In the genomic region with DNA sequence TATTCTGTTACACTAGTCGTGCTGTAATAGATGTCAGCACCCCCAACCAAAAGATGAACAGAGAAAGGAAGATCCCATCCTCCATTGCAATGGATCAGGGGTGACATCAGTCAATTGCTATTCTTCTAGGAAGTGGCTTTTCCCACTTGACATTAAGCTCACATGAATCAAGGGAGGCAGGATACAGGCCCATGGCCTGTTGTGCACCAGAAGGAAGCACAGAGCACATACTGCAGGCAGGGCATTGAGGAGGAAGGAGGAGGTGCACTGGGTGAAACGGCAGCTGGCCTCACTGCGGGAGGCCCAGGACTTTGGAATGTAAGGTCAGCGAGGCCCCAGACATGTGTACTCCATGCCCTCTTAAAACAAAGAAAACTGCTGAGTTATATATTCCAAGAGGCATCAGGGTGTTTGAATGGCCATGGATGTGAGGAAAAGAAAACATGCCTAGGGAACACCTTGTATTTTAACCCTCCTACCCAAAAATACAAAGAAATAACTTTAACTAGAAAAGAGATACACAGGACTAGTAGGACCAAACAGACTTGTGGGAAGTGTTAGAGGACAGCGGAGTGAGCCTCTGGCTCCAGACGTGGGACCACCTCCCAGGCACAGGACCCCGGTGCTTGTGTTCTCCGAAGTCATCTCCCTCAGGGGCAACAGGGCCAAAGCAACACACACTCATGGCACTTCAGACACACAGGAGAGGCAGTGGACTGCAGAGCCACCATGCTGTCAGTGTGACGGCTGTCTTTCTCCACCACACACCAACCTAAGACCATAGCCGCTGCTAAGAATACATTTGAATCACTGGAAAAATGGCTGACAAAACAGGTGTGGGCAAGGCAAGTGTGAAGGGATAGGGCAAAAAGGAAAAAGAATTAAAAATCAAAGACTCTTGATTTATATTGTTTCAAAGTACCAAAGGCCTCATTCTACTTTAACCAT, we compare ENCODE assay signal across 1 cellular context.
A peak's percentile ranks its signal among the peaks of the same experiment; 100 is the strongest.
TF ChIP-seq lines count a peak whose summit lies in the region.

No MANE protein-coding gene starts in this region.

TF ChIP-seq in HepG2, 621 proteins besides CTCF, POLR2A, EP300 and RAD21 (continued from another document and continues in another):
- TF ChIP-seq, protein P1, sequence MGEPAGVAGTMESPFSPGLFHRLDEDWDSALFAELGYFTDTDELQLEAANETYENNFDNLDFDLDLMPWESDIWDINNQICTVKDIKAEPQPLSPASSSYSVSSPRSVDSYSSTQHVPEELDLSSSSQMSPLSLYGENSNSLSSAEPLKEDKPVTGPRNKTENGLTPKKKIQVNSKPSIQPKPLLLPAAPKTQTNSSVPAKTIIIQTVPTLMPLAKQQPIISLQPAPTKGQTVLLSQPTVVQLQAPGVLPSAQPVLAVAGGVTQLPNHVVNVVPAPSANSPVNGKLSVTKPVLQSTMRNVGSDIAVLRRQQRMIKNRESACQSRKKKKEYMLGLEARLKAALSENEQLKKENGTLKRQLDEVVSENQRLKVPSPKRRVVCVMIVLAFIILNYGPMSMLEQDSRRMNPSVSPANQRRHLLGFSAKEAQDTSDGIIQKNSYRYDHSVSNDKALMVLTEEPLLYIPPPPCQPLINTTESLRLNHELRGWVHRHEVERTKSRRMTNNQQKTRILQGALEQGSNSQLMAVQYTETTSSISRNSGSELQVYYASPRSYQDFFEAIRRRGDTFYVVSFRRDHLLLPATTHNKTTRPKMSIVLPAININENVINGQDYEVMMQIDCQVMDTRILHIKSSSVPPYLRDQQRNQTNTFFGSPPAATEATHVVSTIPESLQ (CRISPR knock-in tag; conservative IDR thresholded peaks at IDR 0.05), result no peak
- TF ChIP-seq TAF1 (CRISPR knock-in tag; IDR thresholded peaks at IDR 0.05), result no peak
- no peak for TF ChIP-seq ZNF720 (CRISPR knock-in tag; IDR thresholded peaks at IDR 0.05)
- TF ChIP-seq ZNF556 (CRISPR knock-in tag; IDR thresholded peaks at IDR 0.05; ENCODE audit: borderline replicate concordance), result no peak
- TF ChIP-seq NFRKB (IDR thresholded peaks at IDR 0.05), result no peak
- TF ChIP-seq NR2F1 (CRISPR knock-in tag; IDR thresholded peaks at IDR 0.05), result peak; percentile 83 to 91; a peak in 3 of 4 replicates
- TF ChIP-seq, protein P2, sequence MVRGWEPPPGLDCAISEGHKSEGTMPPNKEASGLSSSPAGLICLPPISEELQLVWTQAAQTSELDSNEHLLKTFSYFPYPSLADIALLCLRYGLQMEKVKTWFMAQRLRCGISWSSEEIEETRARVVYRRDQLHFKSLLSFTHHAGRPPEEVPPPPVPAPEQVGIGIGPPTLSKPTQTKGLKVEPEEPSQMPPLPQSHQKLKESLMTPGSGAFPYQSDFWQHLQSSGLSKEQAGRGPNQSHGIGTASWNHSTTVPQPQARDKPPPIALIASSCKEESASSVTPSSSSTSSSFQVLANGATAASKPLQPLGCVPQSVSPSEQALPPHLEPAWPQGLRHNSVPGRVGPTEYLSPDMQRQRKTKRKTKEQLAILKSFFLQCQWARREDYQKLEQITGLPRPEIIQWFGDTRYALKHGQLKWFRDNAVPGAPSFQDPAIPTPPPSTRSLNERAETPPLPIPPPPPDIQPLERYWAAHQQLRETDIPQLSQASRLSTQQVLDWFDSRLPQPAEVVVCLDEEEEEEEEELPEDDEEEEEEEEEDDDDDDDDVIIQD (CRISPR knock-in tag; IDR thresholded peaks at IDR 0.05; ENCODE audit: low read depth), result peak; percentile 72; the same call in 1 of the 2 replicates
- TF ChIP-seq ZNF562 (CRISPR knock-in tag; IDR thresholded peaks at IDR 0.05; ENCODE audit: borderline replicate concordance), result no peak
- TF ChIP-seq SALL1 (CRISPR knock-in tag; IDR thresholded peaks at IDR 0.05), result peak; percentile 94
- no peak for TF ChIP-seq U2AF2 (IDR thresholded peaks at IDR 0.05; ENCODE audit: low read depth, low read length)
- TF ChIP-seq, protein P3, sequence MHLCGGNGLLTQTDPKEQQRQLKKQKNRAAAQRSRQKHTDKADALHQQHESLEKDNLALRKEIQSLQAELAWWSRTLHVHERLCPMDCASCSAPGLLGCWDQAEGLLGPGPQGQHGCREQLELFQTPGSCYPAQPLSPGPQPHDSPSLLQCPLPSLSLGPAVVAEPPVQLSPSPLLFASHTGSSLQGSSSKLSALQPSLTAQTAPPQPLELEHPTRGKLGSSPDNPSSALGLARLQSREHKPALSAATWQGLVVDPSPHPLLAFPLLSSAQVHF (CRISPR knock-in tag; IDR thresholded peaks at IDR 0.05), result no peak
- TF ChIP-seq ZNF572 (CRISPR knock-in tag; IDR thresholded peaks at IDR 0.05), result no peak
- TF ChIP-seq ZNF180 (CRISPR knock-in tag; IDR thresholded peaks at IDR 0.05; ENCODE audit: borderline replicate concordance, low read depth), result no peak
- TF ChIP-seq ZNF672 (CRISPR knock-in tag; IDR thresholded peaks at IDR 0.05), result no peak
- no peak for TF ChIP-seq MEIS1 (CRISPR knock-in tag; IDR thresholded peaks at IDR 0.05; ENCODE audit: borderline replicate concordance)
- TF ChIP-seq HOXA7 (CRISPR knock-in tag; IDR thresholded peaks at IDR 0.05), result no peak
- TF ChIP-seq ZNF460 (CRISPR knock-in tag; IDR thresholded peaks at IDR 0.05; ENCODE audit: borderline replicate concordance), result peak; percentile 37; the same call in 1 of the 2 replicates
- TF ChIP-seq, protein P4, sequence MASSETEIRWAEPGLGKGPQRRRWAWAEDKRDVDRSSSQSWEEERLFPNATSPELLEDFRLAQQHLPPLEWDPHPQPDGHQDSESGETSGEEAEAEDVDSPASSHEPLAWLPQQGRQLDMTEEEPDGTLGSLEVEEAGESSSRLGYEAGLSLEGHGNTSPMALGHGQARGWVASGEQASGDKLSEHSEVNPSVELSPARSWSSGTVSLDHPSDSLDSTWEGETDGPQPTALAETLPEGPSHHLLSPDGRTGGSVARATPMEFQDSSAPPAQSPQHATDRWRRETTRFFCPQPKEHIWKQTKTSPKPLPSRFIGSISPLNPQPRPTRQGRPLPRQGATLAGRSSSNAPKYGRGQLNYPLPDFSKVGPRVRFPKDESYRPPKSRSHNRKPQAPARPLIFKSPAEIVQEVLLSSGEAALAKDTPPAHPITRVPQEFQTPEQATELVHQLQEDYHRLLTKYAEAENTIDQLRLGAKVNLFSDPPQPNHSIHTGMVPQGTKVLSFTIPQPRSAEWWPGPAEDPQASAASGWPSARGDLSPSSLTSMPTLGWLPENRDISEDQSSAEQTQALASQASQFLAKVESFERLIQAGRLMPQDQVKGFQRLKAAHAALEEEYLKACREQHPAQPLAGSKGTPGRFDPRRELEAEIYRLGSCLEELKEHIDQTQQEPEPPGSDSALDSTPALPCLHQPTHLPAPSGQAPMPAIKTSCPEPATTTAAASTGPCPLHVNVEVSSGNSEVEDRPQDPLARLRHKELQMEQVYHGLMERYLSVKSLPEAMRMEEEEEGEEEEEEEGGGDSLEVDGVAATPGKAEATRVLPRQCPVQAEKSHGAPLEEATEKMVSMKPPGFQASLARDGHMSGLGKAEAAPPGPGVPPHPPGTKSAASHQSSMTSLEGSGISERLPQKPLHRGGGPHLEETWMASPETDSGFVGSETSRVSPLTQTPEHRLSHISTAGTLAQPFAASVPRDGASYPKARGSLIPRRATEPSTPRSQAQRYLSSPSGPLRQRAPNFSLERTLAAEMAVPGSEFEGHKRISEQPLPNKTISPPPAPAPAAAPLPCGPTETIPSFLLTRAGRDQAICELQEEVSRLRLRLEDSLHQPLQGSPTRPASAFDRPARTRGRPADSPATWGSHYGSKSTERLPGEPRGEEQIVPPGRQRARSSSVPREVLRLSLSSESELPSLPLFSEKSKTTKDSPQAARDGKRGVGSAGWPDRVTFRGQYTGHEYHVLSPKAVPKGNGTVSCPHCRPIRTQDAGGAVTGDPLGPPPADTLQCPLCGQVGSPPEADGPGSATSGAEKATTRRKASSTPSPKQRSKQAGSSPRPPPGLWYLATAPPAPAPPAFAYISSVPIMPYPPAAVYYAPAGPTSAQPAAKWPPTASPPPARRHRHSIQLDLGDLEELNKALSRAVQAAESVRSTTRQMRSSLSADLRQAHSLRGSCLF (CRISPR knock-in tag; IDR thresholded peaks at IDR 0.05; ENCODE audit: borderline replicate concordance), result no peak
- no peak for TF ChIP-seq ZNF546 (CRISPR knock-in tag; conservative IDR thresholded peaks at IDR 0.05)
- TF ChIP-seq HOXA5 (CRISPR knock-in tag; IDR thresholded peaks at IDR 0.05), result 0 out of 2 replicates have a peak, but pooled peaks have one; percentile 49
- TF ChIP-seq RFX3 (CRISPR knock-in tag; IDR thresholded peaks at IDR 0.05), result no peak
- no peak for TF ChIP-seq ZFP62 (CRISPR knock-in tag; IDR thresholded peaks at IDR 0.05)
- TF ChIP-seq SNAI1 (CRISPR knock-in tag; IDR thresholded peaks at IDR 0.05; ENCODE audit: borderline replicate concordance), result no peak
- TF ChIP-seq ZNF33B (CRISPR knock-in tag; IDR thresholded peaks at IDR 0.05), result no peak
- TF ChIP-seq THAP11 (CRISPR knock-in tag; IDR thresholded peaks at IDR 0.05), result peak; percentile 28; the same call in 1 of the 2 replicates
- no peak for TF ChIP-seq FOXC1 (CRISPR knock-in tag; IDR thresholded peaks at IDR 0.05; ENCODE audit: borderline replicate concordance)
- no peak for TF ChIP-seq AHR (CRISPR knock-in tag; IDR thresholded peaks at IDR 0.05)
- no peak for TF ChIP-seq CENPT (CRISPR knock-in tag; IDR thresholded peaks at IDR 0.05; ENCODE audit: low read depth)
- TF ChIP-seq, protein P5, sequence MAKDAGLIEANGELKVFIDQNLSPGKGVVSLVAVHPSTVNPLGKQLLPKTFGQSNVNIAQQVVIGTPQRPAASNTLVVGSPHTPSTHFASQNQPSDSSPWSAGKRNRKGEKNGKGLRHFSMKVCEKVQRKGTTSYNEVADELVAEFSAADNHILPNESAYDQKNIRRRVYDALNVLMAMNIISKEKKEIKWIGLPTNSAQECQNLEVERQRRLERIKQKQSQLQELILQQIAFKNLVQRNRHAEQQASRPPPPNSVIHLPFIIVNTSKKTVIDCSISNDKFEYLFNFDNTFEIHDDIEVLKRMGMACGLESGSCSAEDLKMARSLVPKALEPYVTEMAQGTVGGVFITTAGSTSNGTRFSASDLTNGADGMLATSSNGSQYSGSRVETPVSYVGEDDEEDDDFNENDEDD (CRISPR knock-in tag; IDR thresholded peaks at IDR 0.05; ENCODE audit: borderline replicate concordance), result no peak
- TF ChIP-seq, protein P6, sequence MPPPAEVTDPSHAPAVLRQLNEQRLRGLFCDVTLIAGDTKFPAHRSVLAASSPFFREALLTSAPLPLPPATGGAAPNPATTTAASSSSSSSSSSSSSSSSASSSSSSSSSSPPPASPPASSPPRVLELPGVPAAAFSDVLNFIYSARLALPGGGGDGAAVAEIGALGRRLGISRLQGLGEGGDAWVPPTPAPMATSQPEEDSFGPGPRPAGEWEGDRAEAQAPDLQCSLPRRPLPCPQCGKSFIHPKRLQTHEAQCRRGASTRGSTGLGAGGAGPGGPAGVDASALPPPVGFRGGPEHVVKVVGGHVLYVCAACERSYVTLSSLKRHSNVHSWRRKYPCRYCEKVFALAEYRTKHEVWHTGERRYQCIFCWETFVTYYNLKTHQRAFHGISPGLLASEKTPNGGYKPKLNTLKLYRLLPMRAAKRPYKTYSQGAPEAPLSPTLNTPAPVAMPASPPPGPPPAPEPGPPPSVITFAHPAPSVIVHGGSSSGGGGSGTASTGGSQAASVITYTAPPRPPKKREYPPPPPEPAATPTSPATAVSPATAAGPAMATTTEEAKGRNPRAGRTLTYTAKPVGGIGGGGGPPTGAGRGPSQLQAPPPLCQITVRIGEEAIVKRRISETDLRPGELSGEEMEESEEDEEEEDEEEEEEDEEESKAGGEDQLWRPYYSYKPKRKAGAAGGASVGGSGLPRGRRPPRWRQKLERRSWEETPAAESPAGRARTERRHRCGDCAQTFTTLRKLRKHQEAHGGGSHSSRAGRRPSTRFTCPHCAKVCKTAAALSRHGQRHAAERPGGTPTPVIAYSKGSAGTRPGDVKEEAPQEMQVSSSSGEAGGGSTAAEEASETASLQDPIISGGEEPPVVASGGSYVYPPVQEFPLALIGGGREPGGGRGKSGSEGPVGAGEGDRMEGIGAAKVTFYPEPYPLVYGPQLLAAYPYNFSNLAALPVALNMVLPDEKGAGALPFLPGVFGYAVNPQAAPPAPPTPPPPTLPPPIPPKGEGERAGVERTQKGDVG (CRISPR knock-in tag; IDR thresholded peaks at IDR 0.05; ENCODE audit: borderline replicate concordance), result peak; percentile 22; the same call in 1 of the 2 replicates
- TF ChIP-seq PLRG1 (conservative IDR thresholded peaks at IDR 0.05), result no peak
- no peak; the same call in 1 of the 2 replicates for TF ChIP-seq HOXD1 (CRISPR knock-in tag; IDR thresholded peaks at IDR 0.05)
- no peak for TF ChIP-seq SNRNP70 (IDR thresholded peaks at IDR 0.05; ENCODE audit: low read depth, low read length)
- TF ChIP-seq, protein P7, sequence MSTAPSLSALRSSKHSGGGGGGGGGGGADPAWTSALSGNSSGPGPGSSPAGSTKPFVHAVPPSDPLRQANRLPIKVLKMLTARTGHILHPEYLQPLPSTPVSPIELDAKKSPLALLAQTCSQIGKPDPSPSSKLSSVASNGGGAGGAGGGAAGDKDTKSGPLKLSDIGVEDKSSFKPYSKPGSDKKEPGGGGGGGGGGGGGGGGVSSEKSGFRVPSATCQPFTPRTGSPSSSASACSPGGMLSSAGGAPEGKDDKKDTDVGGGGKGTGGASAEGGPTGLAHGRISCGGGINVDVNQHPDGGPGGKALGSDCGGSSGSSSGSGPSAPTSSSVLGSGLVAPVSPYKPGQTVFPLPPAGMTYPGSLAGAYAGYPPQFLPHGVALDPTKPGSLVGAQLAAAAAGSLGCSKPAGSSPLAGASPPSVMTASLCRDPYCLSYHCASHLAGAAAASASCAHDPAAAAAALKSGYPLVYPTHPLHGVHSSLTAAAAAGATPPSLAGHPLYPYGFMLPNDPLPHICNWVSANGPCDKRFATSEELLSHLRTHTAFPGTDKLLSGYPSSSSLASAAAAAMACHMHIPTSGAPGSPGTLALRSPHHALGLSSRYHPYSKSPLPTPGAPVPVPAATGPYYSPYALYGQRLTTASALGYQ (CRISPR knock-in tag; IDR thresholded peaks at IDR 0.05), result peak; percentile 71; the same call in 1 of the 2 replicates
- TF ChIP-seq ZNF75D (CRISPR knock-in tag; IDR thresholded peaks at IDR 0.05; ENCODE audit: borderline replicate concordance), result no peak
- TF ChIP-seq KDM2A (CRISPR knock-in tag; IDR thresholded peaks at IDR 0.05; ENCODE audit: borderline replicate concordance, low read depth), result peak; percentile 36; the same call in 1 of the 2 replicates
- no peak for TF ChIP-seq ZZZ3 (CRISPR knock-in tag; IDR thresholded peaks at IDR 0.05; ENCODE audit: borderline replicate concordance)
- TF ChIP-seq ZNF317 (CRISPR knock-in tag; IDR thresholded peaks at IDR 0.05), result no peak
- TF ChIP-seq, protein P8, sequence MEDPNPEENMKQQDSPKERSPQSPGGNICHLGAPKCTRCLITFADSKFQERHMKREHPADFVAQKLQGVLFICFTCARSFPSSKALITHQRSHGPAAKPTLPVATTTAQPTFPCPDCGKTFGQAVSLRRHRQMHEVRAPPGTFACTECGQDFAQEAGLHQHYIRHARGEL (CRISPR knock-in tag; IDR thresholded peaks at IDR 0.05), result no peak
- TF ChIP-seq ADNP (CRISPR knock-in tag; IDR thresholded peaks at IDR 0.05), result no peak
- TF ChIP-seq ZSCAN21 (CRISPR knock-in tag; IDR thresholded peaks at IDR 0.05; ENCODE audit: borderline replicate concordance), result no peak
